In the genomic region with DNA sequence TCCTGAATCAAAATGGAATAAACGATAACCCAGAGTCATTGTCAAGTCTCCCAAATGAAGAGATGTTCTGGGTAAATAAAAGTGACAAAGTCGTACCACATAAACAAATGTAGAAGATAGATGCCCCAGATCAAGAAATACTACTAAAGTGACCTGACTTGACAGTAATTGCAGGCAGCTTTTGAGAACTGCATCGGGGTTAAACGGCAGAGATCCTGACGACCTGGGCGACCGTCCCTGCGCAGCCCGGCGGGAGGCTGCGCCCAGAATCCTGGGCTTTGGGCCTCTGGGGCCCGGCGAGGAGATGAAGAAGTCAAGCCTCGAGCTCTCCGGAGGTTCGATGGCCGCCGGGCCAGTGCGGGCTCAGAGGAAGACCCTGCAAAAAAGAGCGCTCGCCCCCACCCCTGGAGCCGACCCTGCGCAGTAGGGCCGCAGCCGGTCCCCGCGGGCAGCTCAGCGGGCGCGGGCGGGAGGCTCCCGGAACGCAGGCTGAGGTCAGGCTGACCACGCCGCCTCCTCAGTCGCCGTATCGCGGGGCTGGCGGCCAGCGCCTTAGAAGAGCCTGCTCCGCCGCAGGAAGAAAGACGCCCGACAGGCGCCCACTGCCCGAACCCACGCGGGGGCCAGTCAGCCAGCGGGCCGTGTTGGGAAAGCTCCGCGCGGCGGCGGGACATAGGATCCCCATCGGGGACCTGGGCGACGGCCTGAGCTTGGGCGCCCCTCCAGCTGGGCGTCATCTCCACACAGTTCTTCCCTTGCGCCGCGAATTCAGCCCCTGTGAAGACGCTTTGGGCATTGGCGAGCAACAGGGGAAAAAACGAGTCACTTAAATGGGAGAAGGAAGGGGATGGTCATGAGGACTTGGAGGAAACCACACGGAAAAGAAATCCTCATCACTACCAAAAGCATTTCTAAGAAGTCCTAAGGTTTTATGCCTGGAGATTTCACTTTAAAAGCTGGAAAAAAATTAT, we compare ENCODE assay signal across 20 cellular contexts. TPM values are rescaled to one million over a fixed set of nuclear protein-coding genes. Genes with fewer than 3 reads are reported as not detected.
DNase-seq lines count a peak whose midpoint lies in the region; ATAC-seq and TF ChIP-seq lines count a peak whose summit lies in the region.
"Had no signal": no experiment of that assay in that cellular context is flagged by ENCODE, and none has a peak within 500 bp of the region (broad histone marks: within the 10 kb centered on the region; RNA-seq: fewer than 3 reads in every experiment).

No MANE protein-coding gene starts in this region.

- WGBS in iPS DF 6.9 (ENCODE audit: insufficient coverage, insufficient read length) = no CpG with 5 or more reads among the region's 68 CpGs
- WGBS in psoas muscle, 3 donors = 2 to 3% (median 3%) methylated on average over 54 to 68 of the region's 68 CpGs

- TF ChIP-seq CTCF in psoas muscle (IDR thresholded peaks at IDR 0.05) = no peak

- ATAC-seq in psoas muscle = peak in 1 of 4 donors; percentile 42

- H3K36me3 ChIP-seq in iPS DF 6.9 (ENCODE audit: control insufficient read depth, insufficient read depth, low read length) = no peaks in the 10 kb centered on the region
- H3K36me3 ChIP-seq in psoas muscle (ENCODE audit: insufficient read depth in 1 of 2, low read depth in 1 of 2) = no peaks in the 10 kb centered on the region
- H3K36me3 ChIP-seq: esophagus squamous epithelium, tibial nerve had no signal

- peaks cover 74% of the 10 kb centered on the region for H3K27me3 ChIP-seq in iPS DF 6.9 (ENCODE audit: control insufficient read depth, insufficient read depth, low read length)
- H3K27me3 ChIP-seq in psoas muscle (ENCODE audit: insufficient read depth in 3 of 3, low read length in 2 of 3) = peaks cover 14 to 100% (median 40%) of the 10 kb centered on the region in 3 donors

- peaks cover 7% of the 10 kb centered on the region for H3K4me1 ChIP-seq in iPS DF 6.9 (ENCODE audit: control insufficient read depth, insufficient read depth, low read length)
- peaks cover 5% of the 10 kb centered on the region for H3K4me1 ChIP-seq in psoas muscle

- intact Hi-C loops in psoas muscle (cut with DNase I) = loop anchor here in 1 of 2 donors (10.0 kb wide), 1 partner anchor 151 kb away; no protein-coding TSS in a partner anchor

- H3K9me3 ChIP-seq in iPS DF 6.9 (ENCODE audit: control insufficient read depth, insufficient read depth, low read length) (no peaks in the 10 kb centered on the region), psoas muscle (no peaks in the 10 kb centered on the region)
- H3K9me3 ChIP-seq: esophagus squamous epithelium, tibial nerve had no signal

- H3K4me3 ChIP-seq in iPS DF 6.9 (ENCODE audit: low read length) = peak overlapping the region; percentile 16; the same call in 1 of the 2 replicates
- peak overlapping the region; percentile 45 for H3K4me3 ChIP-seq in psoas muscle
- H3K4me3 ChIP-seq: GM23248 had no signal

- H3K27ac ChIP-seq in iPS DF 6.9 (ENCODE audit: low read length) (no peak overlapping the region), psoas muscle (no peak overlapping the region)
- H3K27ac ChIP-seq: esophagus squamous epithelium, GM23248, tibial nerve had no signal

- DNase-seq in DMS53 (lab: John Stamatoyannopoulos, UW) (peak; percentile 46), DMS53 treated with DMSO at 0.1 percent for 48 hours (lab: John Stamatoyannopoulos, UW; ENCODE audit: unreplicated experiment) (no peak), NCI-H1092 treated with DMSO at 0.1 percent for 48 hours (lab: John Stamatoyannopoulos, UW) (peak; percentile 91), iPS DF 6.9 (ENCODE audit: low read depth, low spot score) (no peak), psoas muscle (no peak), T-helper 1 cell (no peak), Ammon's horn (ENCODE audit: low spot score) (no peak)
- DNase-seq in stimulated activated CD4-positive, alpha-beta T cell treated with anti-CD3 and anti-CD28 coated beads, Interleukin-2, amount 100 ng/mL, for 48 hours = no peak
- DNase-seq: activated CD4-positive, alpha-beta memory T cell treated with anti-CD3 and anti-CD28 coated beads, Interleukin-2, amount 10 ng/mL, durations not matched to agents 7 days and 5 days; activated naive CD4-positive, alpha-beta T cell; cerebellar nuclear complex; esophagus squamous epithelium; GM23248; immature natural killer cell; MM.1S; NCI-H2227 treated with DMSO at 0.1 percent for 48 hours; T-helper 2 cell had no signal

RNA-seq across cellular contexts. Expression of a gene that starts 16.0 kb away (rescaled TPM):
- not detected for total RNA-seq in psoas muscle
- not detected for polyA plus RNA-seq in psoas muscle
- total RNA-seq: A673; activated CD4-positive, alpha-beta memory T cell treated with anti-CD3 and anti-CD28 coated beads, Interleukin-2, amount 10 ng/mL, durations not matched to agents 7 days and 5 days; esophagus squamous epithelium; GM23248; skeletal muscle tissue; tibial nerve had no signal
- polyA plus RNA-seq: GM23248, immature natural killer cell had no signal

Comparison
In these comparisons a context has a peak if more than half of its experiments do, and no peak if none do; other contexts are left out.
1. DNase-seq: peak in DMS53 (single experiment) and NCI-H1092 treated with DMSO at 0.1 percent for 48 hours (single experiment); none in DMS53 treated with DMSO at 0.1 percent for 48 hours (single experiment), iPS DF 6.9 (single experiment), psoas muscle (0 of 2), T-helper 1 cell (0 of 5), Ammon's horn (single experiment) and stimulated activated CD4-positive, alpha-beta T cell treated with anti-CD3 and anti-CD28 coated beads, Interleukin-2, amount 100 ng/mL, for 48 hours (0 of 2).